In genomic region chr3:99641480-99641879, GRCh38 we compare ENCODE assay signal across 22 cellular contexts. TPM values are rescaled to one million over a fixed set of nuclear protein-coding genes. Genes with fewer than 3 reads are reported as not detected.
DNase-seq lines count a peak whose midpoint lies in the region; ATAC-seq and TF ChIP-seq lines count a peak whose summit lies in the region.
"Had no signal": no experiment of that assay in that cellular context is flagged by ENCODE, and none has a peak within 500 bp of the region (broad histone marks: within the 10 kb centered on the region; RNA-seq: fewer than 3 reads in every experiment).

No MANE protein-coding gene starts in this region.

- H3K27me3 ChIP-seq in RWPE2 (ENCODE audit: insufficient read depth, poor library complexity, severe bottlenecking) (no peaks in the 10 kb centered on the region), esophagus squamous epithelium (peaks cover 0 to 24% (median 0%) of the 10 kb centered on the region in 4 donors), sigmoid colon (no peaks in the 10 kb centered on the region)

- WGBS in esophagus squamous epithelium, 2 donors: 73 to 83% methylated on average over 2 of the region's 2 CpGs
- 75 to 77% methylated on average over 2 of the region's 2 CpGs for WGBS in sigmoid colon, 2 donors

- intact Hi-C loops in esophagus squamous epithelium (cut with DNase I) (no loop called here), sigmoid colon (cut with DNase I) (loop anchor here (5.0 kb wide), 1 partner anchor 36 kb away; no protein-coding TSS in a partner anchor)

- DNase-seq in AG04449 (ENCODE audit: low read depth, low spot score) (no peak), RWPE2 (ENCODE audit: low spot score) (no peak), esophagus squamous epithelium (lab: John Stamatoyannopoulos, UW) (no peak), sigmoid colon (no peak), G401 (ENCODE audit: low spot score) (no peak)
- DNase-seq in stimulated activated CD8-positive, alpha-beta memory T cell treated with anti-CD3 and anti-CD28 coated beads, Interleukin-4, amount 100 ng/mL, for 48 hours: no peak
- no peak for DNase-seq in stimulated activated CD4-positive, alpha-beta T cell treated with anti-CD3 and anti-CD28 coated beads, Interleukin-15, amount 100 ng/mL, for 24 hours
- DNase-seq: ACHN; activated CD8-positive, alpha-beta T cell treated with anti-CD3 and anti-CD28 coated beads for 36 hours; central memory CD4-positive, alpha-beta T cell; GOT3; Karpas-422; midbrain; NCI-H1930; NCI-H226; SIG-M5; stimulated activated CD4-positive, alpha-beta T cell treated with anti-CD3 and anti-CD28 coated beads, Interleukin-4, amount 100 ng/mL, for 24 hours had no signal

- peaks cover 61% of the 10 kb centered on the region for H3K36me3 ChIP-seq in RWPE2 (ENCODE audit: low read depth)
- H3K36me3 ChIP-seq in esophagus squamous epithelium: no peaks in the 10 kb centered on the region
- H3K36me3 ChIP-seq in sigmoid colon: no peaks in the 10 kb centered on the region

- POLR2A ChIA-PET in AG04449 (lab: Yijun Ruan, JAX): no interaction called here

- CTCF ChIA-PET in AG04449 (lab: Yijun Ruan, JAX): interaction anchor here (1.2 to 1.5 kb wide), 4 partner anchors 14 to 116 kb away, joined by 3 to 5 read pairs (median 4); no protein-coding TSS in a partner anchor

- in situ Hi-C loops in G401 (cut with HindIII; ENCODE audit: low sequenced_read_pairs): no loop called here

- TF ChIP-seq CTCF in AG04449 (IDR thresholded peaks at IDR 0.05; ENCODE audit: insufficient read depth, low read length, missing control alignments) (no peak), RWPE2 (IDR thresholded peaks at IDR 0.05; ENCODE audit: poor library complexity, severe bottlenecking) (no peak), esophagus squamous epithelium (IDR thresholded peaks at IDR 0.05) (no peak), sigmoid colon (IDR thresholded peaks at IDR 0.05) (no peak)

- no peak for TF ChIP-seq EP300 in sigmoid colon (IDR thresholded peaks at IDR 0.05)

- peaks cover 52% of the 10 kb centered on the region for H3K4me1 ChIP-seq in RWPE2 (ENCODE audit: insufficient read depth, poor library complexity, severe bottlenecking)
- peaks cover 17 to 60% (median 19%) of the 10 kb centered on the region in 3 donors for H3K4me1 ChIP-seq in esophagus squamous epithelium
- peaks cover 0 to 35% (median 24%) of the 10 kb centered on the region in 4 donors for H3K4me1 ChIP-seq in sigmoid colon

- H3K9me3 ChIP-seq in RWPE2 (ENCODE audit: severe bottlenecking) (no peaks in the 10 kb centered on the region), esophagus squamous epithelium (no peaks in the 10 kb centered on the region), sigmoid colon (no peaks in the 10 kb centered on the region)

- H3K4me3 ChIP-seq in AG04449 (ENCODE audit: low read depth, low read length) (peak overlapping the region; percentile 84), RWPE2 (ENCODE audit: severe bottlenecking) (peak overlapping the region; percentile 1), esophagus squamous epithelium (peak overlapping the region in 1 of 4 donors; percentile 10), sigmoid colon (no peak overlapping the region)
- H3K4me3 ChIP-seq: smooth muscle cell had no signal

- TF ChIP-seq POLR2A in esophagus squamous epithelium (IDR thresholded peaks at IDR 0.05) (no peak), sigmoid colon (IDR thresholded peaks at IDR 0.05) (no peak)

- ATAC-seq in RWPE2 (ENCODE audit: low read depth) (no peak), HG03442 (IDR thresholded peaks at IDR 0.05; ENCODE audit: unreplicated experiment) (no peak)
- ATAC-seq: activated CD4-positive, CD25-positive, alpha-beta regulatory T cell treated with anti-CD3 and anti-CD28 coated beads, Interleukin-2, amount 50 U/mL, for 24 hours; activated CD8-positive, alpha-beta T cell treated with anti-CD3 and anti-CD28 coated beads for 36 hours had no signal

- H3K27ac ChIP-seq in RWPE2 (ENCODE audit: poor library complexity, severe bottlenecking) (peak overlapping the region; percentile 99), esophagus squamous epithelium (peak overlapping the region in 3 of 4 donors; percentile 30 to 89 (median 38)), sigmoid colon (peak overlapping the region in 3 of 4 donors; percentile 56 to 91 (median 87))

RNA-seq across cellular contexts. Expression of gene COL8A1, which starts 3.1 kb away (rescaled TPM):
- total RNA-seq in esophagus squamous epithelium: 10 to 100 TPM in 1 of 4 donors, 1 to 10 TPM in 3; 2.3 to 15.6 (median 5.0) TPM
- 10 to 100 TPM; 15.3 to 39.6 (median 18.3) TPM for total RNA-seq in sigmoid colon
- polyA plus RNA-seq in sigmoid colon: 1 to 10 TPM in 1 of 3 donors, under 1 TPM in 2; 0.23 to 2.2 (median 0.60) TPM
- not detected in 2 replicates for total RNA-seq in G401 (2014; rRNA removed; shearing (Covaris generic))
- total RNA-seq: activated CD8-positive, alpha-beta T cell treated with anti-CD3 and anti-CD28 coated beads for 36 hours; progenitor cell of endocrine pancreas had no signal
- polyA plus RNA-seq: CD14-positive monocyte had no signal

Comparison
In these comparisons a context has a peak if more than half of its experiments do, and no peak if none do; other contexts are left out.
1. H3K4me3 ChIP-seq: peak in AG04449 (single experiment) and RWPE2 (single experiment); none in sigmoid colon (0 of 4).
2. H3K27ac ChIP-seq: peak in every context shown above with its lines; median percentile 99 in RWPE2; 87 in sigmoid colon; 38 in esophagus squamous epithelium.